In the genomic region with DNA sequence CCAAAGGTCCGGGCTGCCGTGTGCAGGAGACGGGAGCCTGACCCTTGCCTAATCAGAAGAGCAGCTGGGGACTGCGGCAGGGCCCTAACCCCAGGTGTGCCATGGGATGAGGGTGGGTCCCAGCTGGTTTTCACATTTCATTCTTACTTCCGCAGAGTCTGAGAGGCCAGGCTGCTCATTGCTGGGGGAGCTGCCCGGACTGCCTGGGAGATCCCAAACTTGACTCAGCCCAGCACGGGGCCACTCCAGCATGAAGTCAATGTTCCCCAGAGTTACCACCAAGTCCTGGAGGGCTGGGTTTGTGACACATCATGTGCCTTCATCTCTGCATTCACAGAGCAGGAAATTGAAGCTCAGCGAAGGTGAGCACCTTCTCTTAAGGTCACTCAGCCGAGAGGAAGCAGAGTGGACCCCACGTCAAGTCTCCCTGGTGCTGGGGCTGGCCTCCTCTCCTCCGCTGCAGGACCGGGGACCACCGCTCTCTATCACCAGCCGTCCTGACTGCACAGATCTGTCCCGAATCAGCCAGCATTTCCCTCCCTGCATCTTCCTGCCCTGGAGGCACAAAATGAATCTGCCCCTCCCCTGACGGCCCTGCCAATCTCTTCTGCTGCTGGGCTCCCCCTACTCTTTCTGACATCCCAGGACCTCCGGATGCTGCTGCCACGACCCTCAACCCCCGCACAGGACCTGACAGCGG, we compare ENCODE assay signal across 17 cellular contexts.
"Had no signal": no experiment of that assay in that cellular context is flagged by ENCODE, and none has a peak within 500 bp of the region (broad histone marks: within the 10 kb centered on the region; RNA-seq: fewer than 3 reads in every experiment).

No MANE protein-coding gene starts in this region.

- H3K4me3 Mint-ChIP-seq: activated B cell treated with CpG ODN at 0.5 μM for 24 hours; activated CD8-positive, alpha-beta T cell treated with anti-CD3 and anti-CD28 coated beads, Interleukin-2, amount 10 ng/mL, durations not matched to agents 7 days and 5 days; activated naive CD8-positive, alpha-beta T cell treated with anti-CD3 and anti-CD28 coated beads, Interleukin-2, amount 10 ng/mL, durations not matched to agents 7 days and 5 days; nephron progenitor cell; stimulated activated effector memory CD8-positive, alpha-beta T cell treated with anti-CD3 and anti-CD28 coated beads, Interleukin-12 subunit alpha, Interleukin-12 subunit beta, amount 100 ng/mL, for 72 hours; T-helper 2 cell treated with Interferon-gamma antibody and Interleukin-4, amounts not matched to agents 5 μg/mL and 100 μg/mL, for 36 hours had no signal

- H3K4me3 ChIP-seq: gastrocnemius medialis, lower lobe of right lung, ovary, thoracic aorta had no signal

- H3K36me3 ChIP-seq: gastrocnemius medialis, lower lobe of right lung, ovary, thoracic aorta had no signal

- H3K27me3 ChIP-seq: ovary had no signal

- H3K27ac ChIP-seq: gastrocnemius medialis, lower lobe of right lung, ovary, thoracic aorta had no signal

- H3K36me3 Mint-ChIP-seq: stimulated activated effector memory CD8-positive, alpha-beta T cell treated with anti-CD3 and anti-CD28 coated beads, Interleukin-12 subunit alpha, Interleukin-12 subunit beta, amount 100 ng/mL, for 72 hours had no signal

- H3K9me3 ChIP-seq: ovary had no signal

- DNase-seq: activated B cell treated with CpG ODN at 0.5 μM for 24 hours; activated CD4-positive, alpha-beta T cell treated with anti-CD3 and anti-CD28 coated beads for 48 hours; activated CD8-positive, alpha-beta memory T cell treated with anti-CD3 and anti-CD28 coated beads, Interleukin-2, amount 50 U/mL, for 4 hours; activated CD8-positive, alpha-beta T cell treated with anti-CD3 and anti-CD28 coated beads, Interleukin-2, amount 10 ng/mL, durations not matched to agents 7 days and 5 days; activated gamma-delta T cell treated with Interleukin-2 at 50 U/mL for 16 hours; activated naive CD8-positive, alpha-beta T cell treated with anti-CD3 and anti-CD28 coated beads, Interleukin-2, amount 10 ng/mL, durations not matched to agents 7 days and 5 days; activated T-cell treated with anti-CD3 and anti-CD28 coated beads, Interleukin-2, amount 50 U/mL, for 48 hours; anterior cingulate cortex; gastrocnemius medialis; nephron progenitor cell; ovary; stimulated activated CD4-positive, alpha-beta T cell treated with anti-CD3 and anti-CD28 coated beads, Interleukin-12 subunit alpha, Interleukin-12 subunit beta, amount 100 ng/mL, for 4 hours; stimulated activated CD4-positive, alpha-beta T cell treated with anti-CD3 and anti-CD28 coated beads, Interleukin-2, amount 100 ng/mL, for 24 hours had no signal

- H3K4me1 Mint-ChIP-seq: activated B cell treated with CpG ODN at 0.5 μM for 24 hours; activated naive CD8-positive, alpha-beta T cell treated with anti-CD3 and anti-CD28 coated beads, Interleukin-2, amount 10 ng/mL, durations not matched to agents 7 days and 5 days; stimulated activated effector memory CD8-positive, alpha-beta T cell treated with anti-CD3 and anti-CD28 coated beads, Interleukin-12 subunit alpha, Interleukin-12 subunit beta, amount 100 ng/mL, for 72 hours had no signal

- ATAC-seq: activated CD8-positive, alpha-beta T cell treated with anti-CD3 and anti-CD28 coated beads, Interleukin-2, amount 10 ng/mL, durations not matched to agents 7 days and 5 days; gastrocnemius medialis; lower lobe of right lung had no signal

- H3K27ac Mint-ChIP-seq: activated B cell treated with CpG ODN at 0.5 μM for 24 hours; activated CD8-positive, alpha-beta T cell treated with anti-CD3 and anti-CD28 coated beads, Interleukin-2, amount 10 ng/mL, durations not matched to agents 7 days and 5 days; activated naive CD8-positive, alpha-beta T cell treated with anti-CD3 and anti-CD28 coated beads, Interleukin-2, amount 10 ng/mL, durations not matched to agents 7 days and 5 days; stimulated activated effector memory CD8-positive, alpha-beta T cell treated with anti-CD3 and anti-CD28 coated beads, Interleukin-12 subunit alpha, Interleukin-12 subunit beta, amount 100 ng/mL, for 72 hours; T-helper 2 cell treated with Interferon-gamma antibody and Interleukin-4, amounts not matched to agents 5 μg/mL and 100 μg/mL, for 36 hours had no signal
